13 cellular contexts compared by ENCODE assay signal in the genomic region with DNA sequence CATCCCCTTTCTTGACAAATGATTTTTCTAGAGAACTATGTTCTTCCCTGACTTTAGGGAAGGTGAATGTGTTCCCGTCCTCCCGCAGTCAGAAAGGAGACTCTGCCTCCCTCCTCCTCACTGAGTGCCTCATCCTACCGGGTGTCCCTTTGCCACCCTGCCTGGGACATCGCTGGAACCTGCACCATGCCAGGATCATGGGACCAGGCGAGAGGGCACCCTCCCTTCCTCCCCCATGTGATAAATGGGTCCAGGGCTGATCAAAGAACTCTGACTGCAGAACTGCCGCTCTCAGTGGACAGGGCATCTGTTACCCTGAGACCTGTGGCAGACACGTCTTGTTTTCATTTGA. TPM values are rescaled to one million over a fixed set of nuclear protein-coding genes. Genes with fewer than 3 reads are reported as not detected.
DNase-seq lines count a peak whose midpoint lies in the region; ATAC-seq, FAIRE-seq and TF ChIP-seq lines count a peak whose summit lies in the region.
"Had no signal": no experiment of that assay in that cellular context is flagged by ENCODE, and none has a peak within 500 bp of the region (broad histone marks: within the 10 kb centered on the region; RNA-seq: fewer than 3 reads in every experiment).

No MANE protein-coding gene starts in this region.

- H3K4me1 Mint-ChIP-seq in neural crest cell = peaks cover 25% of the 10 kb centered on the region

- peak overlapping the region; percentile 18 to 60 for H3K27ac ChIP-seq in SK-N-SH (ENCODE audit: low read depth in 2 of 2, low read length in 1 of 2)
- no peak overlapping the region for H3K27ac ChIP-seq in H1 (ENCODE audit: low read depth, low read length)

- TF ChIP-seq EP300 in SK-N-SH (IDR thresholded peaks at IDR 0.05; ENCODE audit: borderline replicate concordance in 1 of 2, low read depth in 1 of 2, low read length in 1 of 2) (no peak), H1 (IDR thresholded peaks at IDR 0.05; ENCODE audit: borderline replicate concordance in 1 of 2, low read depth in 2 of 2, low read length in 2 of 2) (no peak)

- H3K27me3 ChIP-seq in SK-N-SH (ENCODE audit: insufficient read depth) (no peaks in the 10 kb centered on the region), H1 (replicated peaks in 1 of 4; ENCODE audit: control insufficient read depth in 3 of 4, extremely low read depth in 1 of 4, insufficient read depth in 3 of 4, low read length in 3 of 4) (no peaks in the 10 kb centered on the region)

- H2AK5ac ChIP-seq in H1 (ENCODE audit: low read depth, low read length) = no peak overlapping the region

- no peak overlapping the region for H3K4ac ChIP-seq in H1 (replicated peaks; ENCODE audit: insufficient read length, low read depth, low read length)

- DNase-seq in CD1c-positive myeloid dendritic cell (ENCODE audit: extremely low spot score) (peak; percentile 7), SK-N-SH (no peak), H1 (ENCODE audit: low read depth in 1 of 2, low spot score in 2 of 2) (no peak), neural crest cell (ENCODE audit: low read depth, low spot score) (no peak), NCI-H2107 (lab: John Stamatoyannopoulos, UW) (no peak)
- DNase-seq: activated CD4-positive, alpha-beta T cell treated with anti-CD3 and anti-CD28 coated beads, Interleukin-2, amount 50 U/mL, for 1 hour; NCI-H1105 treated with DMSO at 0.1 percent for 48 hours had no signal

- CTCF ChIA-PET in SK-N-SH (lab: Yijun Ruan, JAX) (interaction anchor here (2.3 to 98.1 kb wide), 6 partner anchors 14 to 120 kb away, joined by 13 to 3869 read pairs (median 150); partner anchors contain the start of genes FDXR, GRIN2C, NHERF1 and RAB37), H1 (lab: Charles Lee; ENCODE audit: partially characterized antibody) (interaction anchor here (0.7 to 99.6 kb wide), 6 partner anchors 12 to 111 kb away, joined by 3 to 2981 read pairs (median 118); partner anchors contain the start of genes FDXR, GRIN2C and NHERF1)

- H3K27ac Mint-ChIP-seq in neural crest cell (ENCODE audit: unreplicated experiment) = peak overlapping the region; percentile 96

- H3K4me3 Mint-ChIP-seq in neural crest cell = peak overlapping the region; percentile 28

- H3K4me3 ChIP-seq in SK-N-SH (ENCODE audit: low read depth in 2 of 2, low read length in 1 of 2) (no peak overlapping the region), H1 (ENCODE audit: extremely low read depth in 1 of 4, insufficient read depth in 2 of 4, low read depth in 3 of 4, low read length in 4 of 4) (no peak overlapping the region)

- H3F3A ChIP-seq in SK-N-SH (replicated peaks; ENCODE audit: insufficient read depth) = peaks cover 26% of the 10 kb centered on the region

- no peak overlapping the region for H3K23ac ChIP-seq in H1 (ENCODE audit: insufficient read length)

- H4K5ac ChIP-seq in H1 (ENCODE audit: insufficient read length, low read depth, low read length) = no peak overlapping the region

- H3K27me3 Mint-ChIP-seq in neural crest cell (ENCODE audit: low read depth) = no peaks in the 10 kb centered on the region

- H3K79me1 ChIP-seq in H1 (ENCODE audit: low read depth, low read length) = peaks cover 2% of the 10 kb centered on the region; the same call in 1 of the 2 replicates

- 0 out of 2 replicates have a peak overlapping the region, but pooled peaks have one; percentile 18 for H2BK20ac ChIP-seq in H1 (ENCODE audit: low read length)

- no peak overlapping the region for H4K8ac ChIP-seq in H1 (ENCODE audit: extremely low read depth, insufficient read depth, low read length)

- H3K14ac ChIP-seq in H1 (ENCODE audit: insufficient read length) = no peak overlapping the region

- no peaks in the 10 kb centered on the region for H3K9me3 Mint-ChIP-seq in neural crest cell

- no peak for TF ChIP-seq POLR2A in H1 (IDR thresholded peaks at IDR 0.05; ENCODE audit: control extremely low read depth in 1 of 2, low read depth in 2 of 2, low read length in 2 of 2)

- H3K9me3 ChIP-seq in SK-N-SH (no peaks in the 10 kb centered on the region), H1 (ENCODE audit: insufficient read depth in 2 of 2, low read depth in 1 of 2, low read length in 1 of 2) (no peaks in the 10 kb centered on the region)

- WGBS in SK-N-SH (ENCODE audit: low lambda C conversion rate) = 89% methylated on average over 7 of the region's 7 CpGs
- 87% methylated on average over 7 of the region's 7 CpGs; no CpG with 5 or more reads in 1 of the 2 experiments for WGBS in H1 (ENCODE audit: extremely low coverage in 1 of 2, insufficient coverage in 1 of 2, insufficient read length in 1 of 2, insufficient replicate concordance in 2 of 2, low coverage in 1 of 2, low lambda C conversion rate in 2 of 2, missing lambda C conversion rate in 1 of 2), 2 experiments

- no peak overlapping the region for H2BK15ac ChIP-seq in H1 (ENCODE audit: low read length)

- H2BK120ac ChIP-seq in H1 (replicated peaks; ENCODE audit: low read depth, low read length) = no peak overlapping the region

- H3K56ac ChIP-seq in H1 (replicated peaks; ENCODE audit: insufficient read length, low read depth, low read length) = no peak overlapping the region

- H3K36me3 Mint-ChIP-seq in neural crest cell (ENCODE audit: low read depth) = peaks cover 9% of the 10 kb centered on the region

- H4K91ac ChIP-seq in H1 (replicated peaks; ENCODE audit: insufficient read length, low read length) = no peak overlapping the region

- H3K36me3 ChIP-seq in SK-N-SH (replicated peaks in 1 of 2; ENCODE audit: control insufficient read depth in 1 of 2, insufficient read depth in 2 of 2, low read length in 1 of 2) = peaks cover 23 to 45% of the 10 kb centered on the region in 2 experiments
- H3K36me3 ChIP-seq in H1 (ENCODE audit: control insufficient read depth in 2 of 4, insufficient read depth in 4 of 4, low read length in 3 of 4) = peaks cover 2 to 44% (median 18%) of the 10 kb centered on the region in 4 experiments; a peak in 6 of 8 replicates

- TF ChIP-seq RAD21 in SK-N-SH (IDR thresholded peaks at IDR 0.05; ENCODE audit: low read length) = no peak
- TF ChIP-seq RAD21 in H1 (IDR thresholded peaks at IDR 0.05 in 1 of 2, conservative IDR thresholded peaks at IDR 0.05 in 1 of 2; ENCODE audit: low read depth in 2 of 2, low read length in 2 of 2) = no peak

- H2AFZ ChIP-seq in SK-N-SH (ENCODE audit: low read depth) (no peak overlapping the region), H1 (ENCODE audit: low read length) (no peak overlapping the region)

- H3K4me2 ChIP-seq in SK-N-SH (no peak overlapping the region), H1 (ENCODE audit: insufficient read depth in 1 of 2, low read depth in 2 of 2, low read length in 2 of 2) (no peak overlapping the region)

- ATAC-seq in HG03045 (IDR thresholded peaks at IDR 0.05; ENCODE audit: unreplicated experiment) = no peak
- ATAC-seq in GM21381 (IDR thresholded peaks at IDR 0.05; ENCODE audit: unreplicated experiment) = no peak
- no peak for ATAC-seq in HG03095 (IDR thresholded peaks at IDR 0.05; ENCODE audit: unreplicated experiment)

- no peaks in the 10 kb centered on the region for H3K9me2 ChIP-seq in SK-N-SH

- POLR2A ChIA-PET in SK-N-SH (lab: Yijun Ruan, JAX) = interaction anchor here (2.3 to 2.9 kb wide), 2 partner anchors 8 to 23 kb away, joined by 9 to 20 read pairs; no protein-coding TSS in a partner anchor
- POLR2A ChIA-PET in H1 (lab: Charles Lee; ENCODE audit: partially characterized antibody) = interaction anchor here (1.1 to 3.2 kb wide), 5 partner anchors 9 to 23 kb away, joined by 4 to 44 read pairs (median 9); no protein-coding TSS in a partner anchor

- TF ChIP-seq CTCF in SK-N-SH (IDR thresholded peaks at IDR 0.05) = no peak
- TF ChIP-seq CTCF in H1 (IDR thresholded peaks at IDR 0.05; ENCODE audit: control extremely low read depth in 1 of 3, insufficient read depth in 1 of 3, low read depth in 1 of 3, low read length in 3 of 3) = no peak
- no peak for TF ChIP-seq CTCF in neural crest cell (conservative IDR thresholded peaks at IDR 0.05)

- H3K23me2 ChIP-seq in H1 (ENCODE audit: low read depth, low read length) = no peaks in the 10 kb centered on the region

- H2BK5ac ChIP-seq in H1 (ENCODE audit: low read depth, low read length) = no peak overlapping the region

- FAIRE-seq in H1 (lab: Jason Lieb, UNC) = no peak
- FAIRE-seq: colon had no signal

- H4K20me1 ChIP-seq in SK-N-SH (ENCODE audit: insufficient read depth) (peaks cover 4% of the 10 kb centered on the region; the same call in 1 of the 2 replicates), H1 (replicated peaks in 1 of 2; ENCODE audit: control insufficient read depth in 1 of 2, insufficient read depth in 2 of 2, low read length in 2 of 2) (peaks cover 7 to 10% of the 10 kb centered on the region in 2 experiments)

- no peak overlapping the region for H3K18ac ChIP-seq in H1 (ENCODE audit: extremely low read depth, low read length)

- no peak overlapping the region for H2BK12ac ChIP-seq in H1 (ENCODE audit: low read depth, low read length)

- H3K79me2 ChIP-seq in SK-N-SH (ENCODE audit: insufficient read depth) = peaks cover 3% of the 10 kb centered on the region; the same call in 1 of the 2 replicates
- no peaks in the 10 kb centered on the region; a peak in 1 of 4 replicates for H3K79me2 ChIP-seq in H1 (ENCODE audit: control insufficient read depth in 1 of 2, insufficient read depth in 2 of 2, low read length in 2 of 2)

- peak overlapping the region; percentile 16; the same call in 1 of the 2 replicates for H3K9ac ChIP-seq in SK-N-SH
- no peak overlapping the region for H3K9ac ChIP-seq in H1 (replicated peaks in 1 of 4; ENCODE audit: extremely low read depth in 1 of 4, low read depth in 3 of 4, low read length in 3 of 4)

- peaks cover 16 to 22% of the 10 kb centered on the region in 2 experiments; a peak in 3 of 4 replicates for H3K4me1 ChIP-seq in SK-N-SH (ENCODE audit: control insufficient read depth in 1 of 2, insufficient read depth in 2 of 2, low read depth in 1 of 2, low read length in 1 of 2)
- H3K4me1 ChIP-seq in H1 (replicated peaks in 1 of 4; ENCODE audit: control insufficient read depth in 3 of 4, insufficient read depth in 4 of 4, low read length in 3 of 4) = peaks cover 0 to 9% (median 5%) of the 10 kb centered on the region in 4 experiments; a peak in 4 of 7 replicates

RNA-seq across cellular contexts. Expression of gene NAT9, which starts 7.4 kb away (rescaled TPM):
- polyA plus RNA-seq in SK-N-SH (2012; rRNA removed) (117 and 190 TPM in 2 replicates), H1 (2011; rRNA removed) (32.3 and 42.4 TPM in 2 replicates)
- 38.1 and 64.6 TPM in 2 replicates for polyA plus RNA-seq in SK-N-SH (2012; cell fraction: cytosol; rRNA removed)
- polyA plus RNA-seq in SK-N-SH (2012; cell fraction: nucleus; rRNA removed) = 744 and 872 TPM in 2 replicates
- total RNA-seq in H1 (2021; fragmentation: NEBNext Ultra II Directional; extraction: Animal tissue kit (Norgen Biotek cat#: 25700)) = 40.6 and 42.7 TPM in 2 replicates
- polyA plus RNA-seq in H1 (2011; cell fraction: cytosol; rRNA removed) = 67.6 TPM
- 198 TPM for polyA plus RNA-seq in H1 (2011; cell fraction: nucleus; rRNA removed)
- polyA plus RNA-seq in H1 (2012, experiment 1 of 2) = 49.1 to 72.7 TPM (median 58.9 TPM) in 4 replicates
- 32.4 TPM for polyA plus RNA-seq in H1 (2012, experiment 2 of 2)
- polyA plus RNA-seq in H1 (2013, experiment 1 of 2) = 28.5 TPM
- polyA plus RNA-seq in H1 (2013, experiment 2 of 2) = 24.6 TPM
- polyA minus RNA-seq in H1 (2011; rRNA and poly(A)+ RNA removed) = 39.6 and 41.7 TPM in 2 replicates
- 18.8 TPM for polyA minus RNA-seq in H1 (2011; cell fraction: cytosol; rRNA and poly(A)+ RNA removed)
- 50.9 TPM for polyA minus RNA-seq in H1 (2011; cell fraction: nucleus; rRNA and poly(A)+ RNA removed)
- total RNA-seq in neural crest cell = 66.9 and 67.7 TPM in 2 replicates

RNA-seq across cellular contexts. Expression of gene NHERF1, which starts 20.3 kb away (rescaled TPM):
- polyA plus RNA-seq in SK-N-SH (2012; rRNA removed) = 26.9 and 40.1 TPM in 2 replicates
- 23.7 and 29.2 TPM in 2 replicates for polyA plus RNA-seq in SK-N-SH (2012; cell fraction: cytosol; rRNA removed)
- polyA plus RNA-seq in SK-N-SH (2012; cell fraction: nucleus; rRNA removed) = 21.2 and 25.9 TPM in 2 replicates
- 91.3 and 92.9 TPM in 2 replicates for total RNA-seq in H1 (2021; fragmentation: NEBNext Ultra II Directional; extraction: Animal tissue kit (Norgen Biotek cat#: 25700))
- 99.2 and 140 TPM in 2 replicates for polyA plus RNA-seq in H1 (2011; rRNA removed)
- 107 TPM for polyA plus RNA-seq in H1 (2011; cell fraction: cytosol; rRNA removed)
- polyA plus RNA-seq in H1 (2011; cell fraction: nucleus; rRNA removed) = 85.0 TPM
- polyA plus RNA-seq in H1 (2012, experiment 1 of 2) = 74.7 to 102 TPM (median 92.8 TPM) in 4 replicates
- polyA plus RNA-seq in H1 (2012, experiment 2 of 2) = 128 TPM
- 121 TPM for polyA plus RNA-seq in H1 (2013, experiment 1 of 2)
- polyA plus RNA-seq in H1 (2013, experiment 2 of 2) = 130 TPM
- 57.8 and 78.7 TPM in 2 replicates for polyA minus RNA-seq in H1 (2011; rRNA and poly(A)+ RNA removed)
- 43.7 TPM for polyA minus RNA-seq in H1 (2011; cell fraction: cytosol; rRNA and poly(A)+ RNA removed)
- 26.3 TPM for polyA minus RNA-seq in H1 (2011; cell fraction: nucleus; rRNA and poly(A)+ RNA removed)
- total RNA-seq in neural crest cell = 51.7 and 52.2 TPM in 2 replicates

RNA-seq across cellular contexts. Expression of gene RAB37, which starts 31.7 kb away (rescaled TPM):
- polyA plus RNA-seq in SK-N-SH (2012; rRNA removed) (0.13 and 0.25 TPM in 2 replicates), H1 (2011; rRNA removed) (6.1 and 6.6 TPM in 2 replicates)
- polyA plus RNA-seq in SK-N-SH (2012; cell fraction: cytosol; rRNA removed) = 0.09 and 0.12 TPM in 2 replicates
- polyA plus RNA-seq in SK-N-SH (2012; cell fraction: nucleus; rRNA removed) = 0.26 and 0.31 TPM in 2 replicates
- total RNA-seq in H1 (2021; fragmentation: NEBNext Ultra II Directional; extraction: Animal tissue kit (Norgen Biotek cat#: 25700)) = 5.2 and 5.5 TPM in 2 replicates
- 9.7 TPM for polyA plus RNA-seq in H1 (2011; cell fraction: cytosol; rRNA removed)
- polyA plus RNA-seq in H1 (2011; cell fraction: nucleus; rRNA removed) = 13.3 TPM
- polyA plus RNA-seq in H1 (2012, experiment 1 of 2) = 5.0 to 7.8 TPM (median 6.5 TPM) in 4 replicates
- 4.2 TPM for polyA plus RNA-seq in H1 (2012, experiment 2 of 2)
- 6.1 TPM for polyA plus RNA-seq in H1 (2013, experiment 1 of 2)
- polyA plus RNA-seq in H1 (2013, experiment 2 of 2) = 5.8 TPM
- 4.4 and 12.4 TPM in 2 replicates for polyA minus RNA-seq in H1 (2011; rRNA and poly(A)+ RNA removed)
- 7.9 TPM for polyA minus RNA-seq in H1 (2011; cell fraction: cytosol; rRNA and poly(A)+ RNA removed)
- 2.7 TPM for polyA minus RNA-seq in H1 (2011; cell fraction: nucleus; rRNA and poly(A)+ RNA removed)
- total RNA-seq in neural crest cell = not detected in 2 replicates
- total RNA-seq: RPMI7951 had no signal
- polyA plus RNA-seq: neural cell had no signal

RNA-seq across cellular contexts. Expression of gene CD300LF, which starts 56.0 kb away (rescaled TPM):
- not detected in 2 replicates for polyA plus RNA-seq in SK-N-SH (2012; rRNA removed)
- polyA plus RNA-seq in SK-N-SH (2012; cell fraction: cytosol; rRNA removed) = not detected in 2 replicates
- polyA plus RNA-seq in SK-N-SH (2012; cell fraction: nucleus; rRNA removed) = not detected in 2 replicates
- not detected in 2 replicates for total RNA-seq in H1 (2021; fragmentation: NEBNext Ultra II Directional; extraction: Animal tissue kit (Norgen Biotek cat#: 25700))
- not detected in 2 replicates for polyA plus RNA-seq in H1 (2011; rRNA removed)
- not detected for polyA plus RNA-seq in H1 (2011; cell fraction: cytosol; rRNA removed)
- not detected for polyA plus RNA-seq in H1 (2011; cell fraction: nucleus; rRNA removed)
- polyA plus RNA-seq in H1 (2012, experiment 1 of 2) = not detected in 4 replicates
- polyA plus RNA-seq in H1 (2012, experiment 2 of 2) = not detected
- polyA plus RNA-seq in H1 (2013, experiment 1 of 2) = not detected
- polyA plus RNA-seq in H1 (2013, experiment 2 of 2) = not detected
- not detected in 2 replicates for polyA minus RNA-seq in H1 (2011; rRNA and poly(A)+ RNA removed)
- not detected for polyA minus RNA-seq in H1 (2011; cell fraction: cytosol; rRNA and poly(A)+ RNA removed)
- not detected for polyA minus RNA-seq in H1 (2011; cell fraction: nucleus; rRNA and poly(A)+ RNA removed)
- total RNA-seq in neural crest cell = not detected in 2 replicates
- total RNA-seq: RPMI7951 had no signal
- polyA plus RNA-seq: neural cell had no signal
